8 cellular contexts compared by ENCODE assay signal in genomic region chr1:25033828-25034451, GRCh38.
A peak's percentile ranks its signal among the peaks of the same experiment; 100 is the strongest.
DNase-seq lines count a peak whose midpoint lies in the region; ATAC-seq and TF ChIP-seq lines count a peak whose summit lies in the region.

No MANE protein-coding gene starts in this region.

- H3K27ac Mint-ChIP-seq in chondrocyte (ENCODE audit: unreplicated experiment) = peak overlapping the region; percentile 91

- no peak overlapping the region for H3K4me3 Mint-ChIP-seq in chondrocyte (ENCODE audit: unreplicated experiment)

- no peak for ATAC-seq in HG03135 (IDR thresholded peaks at IDR 0.05; ENCODE audit: unreplicated experiment)

- H3K27me3 Mint-ChIP-seq in chondrocyte (ENCODE audit: low read depth) = no peaks in the 10 kb centered on the region

- TF ChIP-seq CTCF in GM06990 (IDR thresholded peaks at IDR 0.05; ENCODE audit: insufficient read depth, low read length, poor library complexity, severe bottlenecking) = no peak
- no peak for TF ChIP-seq CTCF in chondrocyte (IDR thresholded peaks at IDR 0.05)

- no peaks in the 10 kb centered on the region for H3K36me3 Mint-ChIP-seq in chondrocyte (ENCODE audit: low read depth)

- H3K36me3 ChIP-seq in GM06990 (ENCODE audit: control insufficient read depth, insufficient read depth, low read length) = no peaks in the 10 kb centered on the region; the same call in 1 of the 2 replicates

- peak overlapping the region; percentile 49 for H3K4me3 ChIP-seq in GM06990 (replicated peaks; ENCODE audit: low read depth, low read length)

- no peaks in the 10 kb centered on the region for H3K27me3 ChIP-seq in GM06990 (replicated peaks; ENCODE audit: control insufficient read depth, insufficient read depth, low read length)

- peaks cover 51% of the 10 kb centered on the region for H3K4me1 Mint-ChIP-seq in chondrocyte (ENCODE audit: low read depth)

- DNase-seq in GM06990 (ENCODE audit: extremely low read depth, insufficient read length) (peak; percentile 83), M059J (ENCODE audit: low read depth) (peak; percentile 45), chondrocyte (ENCODE audit: low spot score) (peak; percentile 71), nucleus accumbens (lab: John Stamatoyannopoulos, UW) (peak in 29 of 56 donors; percentile 3 to 56 (median 18)), NCI-H2171 treated with DMSO at 0.1 percent for 48 hours (lab: John Stamatoyannopoulos, UW) (no peak), middle frontal gyrus (ENCODE audit: extremely low spot score, low spot score) (no peak)
- no peak for DNase-seq in central memory CD4-positive, alpha-beta T cell

- no peaks in the 10 kb centered on the region for H3K9me3 Mint-ChIP-seq in chondrocyte (ENCODE audit: low read depth)

Comparison
In these comparisons a context has a peak if more than half of its experiments do, and no peak if none do; other contexts are left out.
1. DNase-seq: peak in GM06990 (single experiment), M059J (single experiment), chondrocyte (single experiment) and nucleus accumbens (29 of 56); none in NCI-H2171 treated with DMSO at 0.1 percent for 48 hours (single experiment), middle frontal gyrus (single experiment) and central memory CD4-positive, alpha-beta T cell (single experiment).